16 cellular contexts compared by ENCODE assay signal in the genomic region with DNA sequence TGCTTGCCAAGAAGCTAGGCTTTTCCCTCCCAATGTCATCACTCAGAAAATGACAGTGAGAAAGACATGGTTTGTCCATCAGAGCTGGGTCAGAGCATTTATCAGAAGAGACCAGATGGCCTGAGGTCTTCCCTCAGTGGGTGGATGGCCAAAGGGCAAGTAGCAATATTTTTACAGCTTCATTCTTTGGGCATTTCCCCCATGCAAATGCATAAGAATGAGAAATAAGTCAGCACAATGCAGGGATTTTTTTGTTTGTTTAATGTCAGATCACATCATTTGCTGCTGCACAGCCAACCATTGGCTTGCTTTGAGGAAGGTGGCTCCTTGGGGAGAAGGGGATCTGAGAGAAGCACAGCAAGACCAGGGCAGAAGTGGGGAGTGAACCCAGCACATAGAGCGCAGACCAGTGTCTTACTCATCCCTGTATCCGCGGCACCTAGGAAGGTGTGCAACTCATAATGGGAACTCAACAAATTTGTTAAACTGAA.
A peak's percentile ranks its signal among the peaks of the same experiment; 100 is the strongest.
DNase-seq lines count a peak whose midpoint lies in the region; ATAC-seq, FAIRE-seq and TF ChIP-seq lines count a peak whose summit lies in the region.
"Had no signal": no experiment of that assay in that cellular context is flagged by ENCODE, and none has a peak within 500 bp of the region (broad histone marks: within the 10 kb centered on the region; RNA-seq: fewer than 3 reads in every experiment).

No MANE protein-coding gene starts in this region.

- no TSS peak for BruUV-seq in HepG2 (replicated peaks; lab: Mats Ljungman, UMichigan)

- in situ Hi-C loops in HepG2 (cut with HindIII; ENCODE audit: extremely low pct_ligation_motif_present, low pct_unique_long_range_greater_than_20kb) = no loop called here

- no peaks in the 10 kb centered on the region for H4K20me1 ChIP-seq in HepG2 (ENCODE audit: insufficient read depth, low read length)

- H3K9me3 ChIP-seq in HepG2 (ENCODE audit: low read length) = no peaks in the 10 kb centered on the region
- H3K9me3 ChIP-seq: heart right ventricle, spleen had no signal

- FAIRE-seq in HepG2 (lab: Jason Lieb, UNC) = no peak
- FAIRE-seq: TTC549 had no signal

- no peak overlapping the region for H3K9ac ChIP-seq in HepG2 (ENCODE audit: insufficient read depth, low read depth, low read length)

- H3K27ac ChIP-seq in HepG2 (ENCODE audit: extremely low read length, insufficient read depth, low read length) = no peak overlapping the region
- H3K27ac ChIP-seq: heart right ventricle, spleen had no signal

- H3K4me3 ChIP-seq in HepG2 (replicated peaks in 1 of 3; ENCODE audit: insufficient read depth in 1 of 3, low read depth in 2 of 3, low read length in 3 of 3) = no peak overlapping the region
- H3K4me3 ChIP-seq: heart right ventricle, spleen had no signal

- intact Hi-C loops in HepG2 (cut with micrococcal nuclease; ENCODE audit: unreplicated experiment) = no loop called here

- 90% methylated on average over 3 of the region's 3 CpGs for WGBS in HepG2 (ENCODE audit: low lambda C conversion rate)

- TF ChIP-seq POLR2A in erythroblast (IDR thresholded peaks at IDR 0.05; ENCODE audit: low read length) (no peak), HepG2 (IDR thresholded peaks at IDR 0.05; ENCODE audit: insufficient read depth in 1 of 2, low read depth in 2 of 2, low read length in 2 of 2) (no peak)

- no peaks in the 10 kb centered on the region for H3K27me3 ChIP-seq in HepG2 (ENCODE audit: control insufficient read depth in 1 of 2, insufficient read depth in 2 of 2, low read length in 2 of 2)
- H3K27me3 ChIP-seq: heart right ventricle, spleen had no signal

- no peak for TF ChIP-seq RAD21 in HepG2 (CRISPR knock-in tag; IDR thresholded peaks at IDR 0.05)

- TF ChIP-seq CTCF in HepG2 (CRISPR knock-in tag; IDR thresholded peaks at IDR 0.05) = no peak

- ATAC-seq in GM18907 (IDR thresholded peaks at IDR 0.05; ENCODE audit: unreplicated experiment) (peak; percentile 74), GM21717 (IDR thresholded peaks at IDR 0.05; ENCODE audit: unreplicated experiment) (peak; percentile 97), HG03108 (IDR thresholded peaks at IDR 0.05; ENCODE audit: unreplicated experiment) (peak; percentile 63), SK-N-SH treated with all-trans-retinoic acid at 6 μM for 48 hours (no peak), HepG2 (no peak)
- ATAC-seq: activated T-cell treated with anti-CD3 and anti-CD28 coated beads, Interleukin-2, amount 50 U/mL, for 4 hours; heart right ventricle; left ventricle myocardium superior; Right ventricle myocardium inferior had no signal

- H3K36me3 ChIP-seq in HepG2 (replicated peaks in 1 of 2; ENCODE audit: control insufficient read depth in 1 of 2, insufficient read depth in 2 of 2, low read length in 2 of 2) = no peaks in the 10 kb centered on the region
- H3K36me3 ChIP-seq: heart right ventricle had no signal

- DNase-seq in erythroblast (lab: John Stamatoyannopoulos, UW) = peak; percentile 5 to 22
- no peak for DNase-seq in HepG2 (ENCODE audit: low spot score)
- DNase-seq in stimulated activated CD4-positive, alpha-beta T cell treated with anti-CD3 and anti-CD28 coated beads, Interleukin-2, amount 100 ng/mL, for 24 hours = no peak
- DNase-seq: activated T-cell treated with anti-CD3 and anti-CD28 coated beads, Interleukin-2, amount 50 U/mL, for 4 hours; CD4-positive, alpha-beta T cell; endodermal cell; heart right ventricle; left ventricle myocardium superior; NCI-H345; spleen had no signal

- no peak overlapping the region for H3K4me2 ChIP-seq in HepG2 (ENCODE audit: low read depth, low read length)

- no peak for TF ChIP-seq EP300 in HepG2 (IDR thresholded peaks at IDR 0.05; ENCODE audit: low read depth in 2 of 2, low read length in 2 of 2)
- no peak for TF ChIP-seq EP300 in HepG2 (CRISPR knock-in tag; IDR thresholded peaks at IDR 0.05; ENCODE audit: borderline replicate concordance)

- H3K79me2 ChIP-seq in HepG2 (ENCODE audit: insufficient read depth, low read length) = no peaks in the 10 kb centered on the region

- no peak overlapping the region for H2AFZ ChIP-seq in HepG2 (ENCODE audit: low read length)

- no peaks in the 10 kb centered on the region for H3K4me1 ChIP-seq in HepG2 (ENCODE audit: insufficient read depth, low read length)

- CTCF ChIA-PET in HepG2 (lab: Yijun Ruan, JAX; ENCODE audit: low intra/inter-chr PET ratio, low total read pairs) = no interaction called here

- POLR2A ChIA-PET in HepG2 (lab: Yijun Ruan, JAX) = no interaction called here

TF ChIP-seq in SK-N-SH treated with all-trans-retinoic acid at 6 μM for 48 hours, 23 proteins besides CTCF, POLR2A, EP300 and RAD21:
- TF ChIP-seq OSR1 (CRISPR knock-in tag; IDR thresholded peaks at IDR 0.05) = no peak
- no peak for TF ChIP-seq ZNF70 (CRISPR knock-in tag; IDR thresholded peaks at IDR 0.05)
- TF ChIP-seq, protein P1, sequence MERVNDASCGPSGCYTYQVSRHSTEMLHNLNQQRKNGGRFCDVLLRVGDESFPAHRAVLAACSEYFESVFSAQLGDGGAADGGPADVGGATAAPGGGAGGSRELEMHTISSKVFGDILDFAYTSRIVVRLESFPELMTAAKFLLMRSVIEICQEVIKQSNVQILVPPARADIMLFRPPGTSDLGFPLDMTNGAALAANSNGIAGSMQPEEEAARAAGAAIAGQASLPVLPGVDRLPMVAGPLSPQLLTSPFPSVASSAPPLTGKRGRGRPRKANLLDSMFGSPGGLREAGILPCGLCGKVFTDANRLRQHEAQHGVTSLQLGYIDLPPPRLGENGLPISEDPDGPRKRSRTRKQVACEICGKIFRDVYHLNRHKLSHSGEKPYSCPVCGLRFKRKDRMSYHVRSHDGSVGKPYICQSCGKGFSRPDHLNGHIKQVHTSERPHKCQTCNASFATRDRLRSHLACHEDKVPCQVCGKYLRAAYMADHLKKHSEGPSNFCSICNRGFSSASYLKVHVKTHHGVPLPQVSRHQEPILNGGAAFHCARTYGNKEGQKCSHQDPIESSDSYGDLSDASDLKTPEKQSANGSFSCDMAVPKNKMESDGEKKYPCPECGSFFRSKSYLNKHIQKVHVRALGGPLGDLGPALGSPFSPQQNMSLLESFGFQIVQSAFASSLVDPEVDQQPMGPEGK (CRISPR knock-in tag; IDR thresholded peaks at IDR 0.05; ENCODE audit: borderline replicate concordance) = no peak
- no peak for TF ChIP-seq RARB (CRISPR knock-in tag; IDR thresholded peaks at IDR 0.05)
- TF ChIP-seq TCF4 (CRISPR knock-in tag; IDR thresholded peaks at IDR 0.05; ENCODE audit: borderline replicate concordance) = no peak
- TF ChIP-seq ZFP3 (CRISPR knock-in tag; IDR thresholded peaks at IDR 0.05) = no peak

TF ChIP-seq in HepG2, 621 proteins besides CTCF, POLR2A, EP300 and RAD21:
- TF ChIP-seq, protein P2, sequence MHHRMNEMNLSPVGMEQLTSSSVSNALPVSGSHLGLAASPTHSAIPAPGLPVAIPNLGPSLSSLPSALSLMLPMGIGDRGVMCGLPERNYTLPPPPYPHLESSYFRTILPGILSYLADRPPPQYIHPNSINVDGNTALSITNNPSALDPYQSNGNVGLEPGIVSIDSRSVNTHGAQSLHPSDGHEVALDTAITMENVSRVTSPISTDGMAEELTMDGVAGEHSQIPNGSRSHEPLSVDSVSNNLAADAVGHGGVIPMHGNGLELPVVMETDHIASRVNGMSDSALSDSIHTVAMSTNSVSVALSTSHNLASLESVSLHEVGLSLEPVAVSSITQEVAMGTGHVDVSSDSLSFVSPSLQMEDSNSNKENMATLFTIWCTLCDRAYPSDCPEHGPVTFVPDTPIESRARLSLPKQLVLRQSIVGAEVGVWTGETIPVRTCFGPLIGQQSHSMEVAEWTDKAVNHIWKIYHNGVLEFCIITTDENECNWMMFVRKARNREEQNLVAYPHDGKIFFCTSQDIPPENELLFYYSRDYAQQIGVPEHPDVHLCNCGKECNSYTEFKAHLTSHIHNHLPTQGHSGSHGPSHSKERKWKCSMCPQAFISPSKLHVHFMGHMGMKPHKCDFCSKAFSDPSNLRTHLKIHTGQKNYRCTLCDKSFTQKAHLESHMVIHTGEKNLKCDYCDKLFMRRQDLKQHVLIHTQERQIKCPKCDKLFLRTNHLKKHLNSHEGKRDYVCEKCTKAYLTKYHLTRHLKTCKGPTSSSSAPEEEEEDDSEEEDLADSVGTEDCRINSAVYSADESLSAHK (CRISPR knock-in tag; IDR thresholded peaks at IDR 0.05; ENCODE audit: borderline replicate concordance) = no peak

Comparison
In these comparisons a context has a peak if more than half of its experiments do, and no peak if none do; other contexts are left out.
1. ATAC-seq: peak in GM18907 (single experiment), GM21717 (single experiment) and HG03108 (single experiment); none in SK-N-SH treated with all-trans-retinoic acid at 6 μM for 48 hours (single experiment) and HepG2 (single experiment).
2. DNase-seq: peak in erythroblast (2 of 2); none in HepG2 (single experiment) and stimulated activated CD4-positive, alpha-beta T cell treated with anti-CD3 and anti-CD28 coated beads, Interleukin-2, amount 100 ng/mL, for 24 hours (0 of 2).